8 cellular contexts compared by ENCODE assay signal in the genomic region with DNA sequence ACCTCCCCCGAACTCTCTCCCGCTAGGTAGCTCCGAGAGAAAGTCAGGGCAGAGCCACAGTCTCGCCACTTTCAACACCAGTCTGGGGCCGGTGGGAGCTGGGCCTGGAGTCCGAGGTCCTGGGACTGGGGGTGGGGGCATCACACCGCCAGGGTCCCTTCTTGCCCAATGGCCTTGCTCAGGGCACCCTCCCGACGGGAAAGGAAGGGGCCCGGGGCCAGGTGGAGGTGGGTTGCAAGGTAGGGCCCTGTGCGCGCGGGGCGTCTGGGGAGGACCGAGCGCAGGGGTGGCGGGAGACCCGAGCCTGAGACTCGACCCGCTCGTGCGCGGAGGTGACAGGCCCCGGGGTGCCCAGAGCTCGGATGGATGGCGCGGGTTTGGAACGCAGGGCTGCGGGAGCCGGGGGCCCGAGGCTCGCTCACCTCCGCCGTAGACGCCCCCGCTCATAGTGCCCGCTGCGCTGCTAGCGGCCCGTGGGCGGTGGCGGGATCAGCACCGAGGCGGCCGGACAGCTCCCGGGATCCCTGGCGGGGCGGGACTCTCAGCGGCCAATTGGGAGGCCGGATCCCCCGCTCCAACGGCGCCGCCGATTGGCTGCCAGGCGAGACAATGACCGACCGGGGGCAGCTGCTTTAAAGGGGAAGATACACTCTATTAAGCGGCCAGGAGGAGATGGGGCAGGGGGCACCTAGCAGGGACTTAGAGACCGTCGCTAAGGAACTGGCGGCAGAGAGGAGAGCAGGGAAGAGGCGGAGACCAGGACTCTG. TPM values are rescaled to one million over a fixed set of nuclear protein-coding genes. Genes with fewer than 3 reads are reported as not detected.
DNase-seq lines count a peak whose midpoint lies in the region; ATAC-seq, FAIRE-seq and TF ChIP-seq lines count a peak whose summit lies in the region.

A gene (minus strand): TSS at position 541 of the 767 bp plus-strand sequence. CDS start 94 bp downstream, at position 447.

- no peaks in the 10 kb centered on the region for H3K27me3 ChIP-seq in DND-41 (ENCODE audit: insufficient read depth, low read length, poor library complexity)

- H3K9me3 ChIP-seq in DND-41 (ENCODE audit: insufficient read depth, low read length, severe bottlenecking), result no peaks in the 10 kb centered on the region

- no peak for FAIRE-seq in GM12892 (lab: Jason Lieb, UNC)

- H3K9me3 Mint-ChIP-seq in nephron progenitor cell, result peaks cover 11% of the 10 kb centered on the region

- H2AFZ ChIP-seq in DND-41 (ENCODE audit: low read depth, low read length), result no peak within 1 kb of the TSS

- H3K9ac ChIP-seq in DND-41 (ENCODE audit: low read depth, low read length), result no peak within 1 kb of the TSS

- H3K4me1 ChIP-seq in DND-41 (ENCODE audit: insufficient read depth, low read length), result no peaks in the 10 kb centered on the region

- H3K27ac ChIP-seq in DND-41 (ENCODE audit: low read length), result no peak within 1 kb of the TSS

- H3K36me3 Mint-ChIP-seq in nephron progenitor cell (ENCODE audit: low read depth), result no peaks in the 10 kb centered on the region

- no peak for TF ChIP-seq CTCF in DND-41 (IDR thresholded peaks at IDR 0.05; ENCODE audit: borderline replicate concordance, extremely low read depth, low read length, poor library complexity, severe bottlenecking)
- no peak for TF ChIP-seq CTCF in nephron progenitor cell (IDR thresholded peaks at IDR 0.05)

- H3K27ac Mint-ChIP-seq in nephron progenitor cell, result no peak within 1 kb of the TSS

- no peaks in the 10 kb centered on the region for H4K20me1 ChIP-seq in DND-41 (ENCODE audit: insufficient read depth, low read length)

- no peak for ATAC-seq in DND-41 (ENCODE audit: insufficient read depth, low read depth)

- no peak within 1 kb of the TSS for H3K4me3 ChIP-seq in DND-41 (ENCODE audit: low read depth in 1 of 2, low read length in 2 of 2)

- no peaks in the 10 kb centered on the region for H3K79me2 ChIP-seq in DND-41 (ENCODE audit: insufficient read depth, low read length)

- H3K27me3 Mint-ChIP-seq in nephron progenitor cell (ENCODE audit: low read depth, poor library complexity), result peaks cover 89% of the 10 kb centered on the region

- no peak within 1 kb of the TSS for H3K4me2 ChIP-seq in DND-41 (ENCODE audit: insufficient read depth, low read length)

- H3K4me1 Mint-ChIP-seq in nephron progenitor cell, result no peaks in the 10 kb centered on the region

- no peaks in the 10 kb centered on the region for H3K36me3 ChIP-seq in DND-41 (ENCODE audit: insufficient read depth, low read length)

- H3K4me3 Mint-ChIP-seq in nephron progenitor cell, result no peak within 1 kb of the TSS

- DNase-seq in DND-41 (peak; percentile 16), NCI-H2081 treated with DMSO at 0.1 percent for 48 hours (lab: John Stamatoyannopoulos, UW) (peak; percentile 38), erythroblast (lab: John Stamatoyannopoulos, UW) (peak; percentile 78 to 80), nephron progenitor cell (peak; percentile 93), H4 (ENCODE audit: low spot score) (no peak), GM12892 (ENCODE audit: insufficient read length) (no peak), ureter (ENCODE audit: low spot score) (no peak)
- peak; percentile 70 to 76 for DNase-seq in activated CD4-positive, alpha-beta T cell treated with anti-CD3 and anti-CD28 coated beads, Interleukin-2, amount 50 U/mL, for 48 hours

- TF ChIP-seq POLR2A in erythroblast (IDR thresholded peaks at IDR 0.05; ENCODE audit: low read length) (no peak), GM12892 (IDR thresholded peaks at IDR 0.05; ENCODE audit: low read depth, low read length) (no peak)

RNA-seq across cellular contexts. Expression of the gene that starts here (rescaled TPM):
- total RNA-seq in H4 (2014; rRNA removed; shearing (Covaris generic)), result not detected in 2 replicates
- polyA plus RNA-seq in GM12892 (2012; ENCODE audit: missing spikeins), result not detected
- total RNA-seq in ureter, result not detected

Comparison
In these comparisons a context has a peak if more than half of its experiments do, and no peak if none do; other contexts are left out.
1. DNase-seq: peak in DND-41 (single experiment), NCI-H2081 treated with DMSO at 0.1 percent for 48 hours (single experiment), activated CD4-positive, alpha-beta T cell treated with anti-CD3 and anti-CD28 coated beads, Interleukin-2, amount 50 U/mL, for 48 hours (2 of 2), erythroblast (2 of 2) and nephron progenitor cell (single experiment); none in H4 (single experiment), GM12892 (single experiment) and ureter (single experiment).